ENCODE assay signal across 24 cellular contexts in genomic region chr7:95088536-95088935, GRCh38.
"Had no signal": no experiment of that assay in that cellular context is flagged by ENCODE, and none has a peak within 500 bp of the region (broad histone marks: within the 10 kb centered on the region; RNA-seq: fewer than 3 reads in every experiment).

No MANE protein-coding gene starts in this region.

- H3K27me3 Mint-ChIP-seq: effector memory CD8-positive, alpha-beta T cell; naive B cell; natural killer cell treated with Interleukin-12 subunit alpha and Interleukin-12 subunit beta and Interleukin-15 and Interleukin-18, amount 100 ng/mL, for 72 hours had no signal

- H3K36me3 ChIP-seq: prostate gland, right atrium auricular region, tibial artery, upper lobe of left lung had no signal

- H3K4me3 ChIP-seq: lung, mucosa of descending colon, prostate gland, right atrium auricular region, testis, tibial artery, upper lobe of left lung had no signal

- H3K36me3 Mint-ChIP-seq: immature natural killer cell; memory B cell; naive B cell; natural killer cell treated with Interleukin-12 subunit alpha and Interleukin-12 subunit beta and Interleukin-15 and Interleukin-18, amount 100 ng/mL, for 72 hours; stimulated activated effector memory CD8-positive, alpha-beta T cell treated with anti-CD3 and anti-CD28 coated beads, Interleukin-12 subunit alpha, Interleukin-12 subunit beta, amount 100 ng/mL, for 72 hours had no signal

- H3K4me3 Mint-ChIP-seq: effector memory CD8-positive, alpha-beta T cell; immature natural killer cell; memory B cell; naive B cell; natural killer cell treated with Interleukin-12 subunit alpha and Interleukin-12 subunit beta and Interleukin-15 and Interleukin-18, amount 100 ng/mL, for 72 hours; stimulated activated effector memory CD8-positive, alpha-beta T cell treated with anti-CD3 and anti-CD28 coated beads, Interleukin-12 subunit alpha, Interleukin-12 subunit beta, amount 100 ng/mL, for 72 hours had no signal

- ATAC-seq: effector memory CD8-positive, alpha-beta T cell; left lobe of liver; mucosa of descending colon; natural killer cell treated with Interleukin-12 subunit alpha and Interleukin-12 subunit beta and Interleukin-15 and Interleukin-18, amount 100 ng/mL, for 72 hours; sciatic nerve; stimulated activated effector memory CD8-positive, alpha-beta T cell treated with anti-CD3 and anti-CD28 coated beads, Interleukin-12 subunit alpha, Interleukin-12 subunit beta, amount 100 ng/mL, for 72 hours; stimulated activated naive CD8-positive, alpha-beta T cell treated with anti-CD3 and anti-CD28 coated beads, Interleukin-15, Interleukin-2, amounts not matched to agents 100 U/mL and 50 U/mL, for 24 hours had no signal

- H3K27ac Mint-ChIP-seq: effector memory CD8-positive, alpha-beta T cell; immature natural killer cell; memory B cell; naive B cell; natural killer cell treated with Interleukin-12 subunit alpha and Interleukin-12 subunit beta and Interleukin-15 and Interleukin-18, amount 100 ng/mL, for 72 hours; stimulated activated effector memory CD8-positive, alpha-beta T cell treated with anti-CD3 and anti-CD28 coated beads, Interleukin-12 subunit alpha, Interleukin-12 subunit beta, amount 100 ng/mL, for 72 hours had no signal

- H3K27ac ChIP-seq: prostate gland, right atrium auricular region, testis, tibial artery, upper lobe of left lung had no signal

- H3K4me1 Mint-ChIP-seq: immature natural killer cell; memory B cell; naive B cell; stimulated activated effector memory CD8-positive, alpha-beta T cell treated with anti-CD3 and anti-CD28 coated beads, Interleukin-12 subunit alpha, Interleukin-12 subunit beta, amount 100 ng/mL, for 72 hours had no signal

- DNase-seq: cerebellar nuclear complex; cortex of kidney; effector memory CD8-positive, alpha-beta T cell; glutamatergic neuron; hypothalamus; immature natural killer cell; mucosa of descending colon; naive B cell; nucleus accumbens; stimulated activated CD4-positive, alpha-beta T cell treated with anti-CD3 and anti-CD28 coated beads, Interleukin-2, amount 100 ng/mL, for 24 hours; stimulated activated CD4-positive, alpha-beta T cell treated with anti-CD3 and anti-CD28 coated beads, Interleukin-4, amount 100 ng/mL, for 24 hours; stimulated activated naive CD8-positive, alpha-beta T cell treated with anti-CD3 and anti-CD28 coated beads, Interleukin-15, Interleukin-2, amounts not matched to agents 100 U/mL and 50 U/mL, for 24 hours; substantia nigra; testis; tibial artery; upper lobe of left lung had no signal

- H3K4me1 ChIP-seq: prostate gland, testis had no signal

- H3K9me3 ChIP-seq: mucosa of descending colon, prostate gland, right atrium auricular region, testis, tibial artery, upper lobe of left lung had no signal

- H3K9me3 Mint-ChIP-seq: effector memory CD8-positive, alpha-beta T cell; immature natural killer cell; memory B cell; naive B cell; stimulated activated effector memory CD8-positive, alpha-beta T cell treated with anti-CD3 and anti-CD28 coated beads, Interleukin-12 subunit alpha, Interleukin-12 subunit beta, amount 100 ng/mL, for 72 hours had no signal

- H3K27me3 ChIP-seq: right atrium auricular region, testis, tibial artery, upper lobe of left lung had no signal
